Comparison of ENCODE assay signal across 31 cellular contexts in genomic region chr4:30454504-30454903, GRCh38.
"Had no signal": no experiment of that assay in that cellular context is flagged by ENCODE, and none has a peak within 500 bp of the region (broad histone marks: within the 10 kb centered on the region; RNA-seq: fewer than 3 reads in every experiment).

No MANE protein-coding gene starts in this region.

- H3K4me3 ChIP-seq: neural progenitor cell, ovary, psoas muscle, right lobe of liver, sigmoid colon, skin epidermis, smooth muscle cell, spleen, suprapubic skin, testis, tibial artery, transverse colon, upper lobe of right lung, vagina had no signal

- DNase-seq: natural killer cell; occipital lobe; ovary; posterior cingulate gyrus; psoas muscle; right cardiac atrium; right lobe of liver; sigmoid colon; spleen; stimulated activated CD4-positive, alpha-beta T cell treated with anti-CD3 and anti-CD28 coated beads, Interleukin-12 subunit alpha, Interleukin-12 subunit beta, amount 100 ng/mL, for 4 hours; stimulated activated CD4-positive, alpha-beta T cell treated with anti-CD3 and anti-CD28 coated beads, Interleukin-1b, Interleukin-23, amount 100 ng/mL, for 48 hours; stimulated activated CD4-positive, alpha-beta T cell treated with anti-CD3 and anti-CD28 coated beads, Interleukin-4, amount 100 ng/mL, for 1 hour; stimulated activated CD4-positive, alpha-beta T cell treated with anti-CD3 and anti-CD28 coated beads, Interleukin-4, amount 100 ng/mL, for 4 hours; stimulated activated CD8-positive, alpha-beta memory T cell treated with anti-CD3 and anti-CD28 coated beads, Interleukin-4, amount 100 ng/mL, for 48 hours; stimulated activated naive CD4-positive, alpha-beta T cell; stimulated activated naive CD8-positive, alpha-beta T cell treated with anti-CD3 and anti-CD28 coated beads, Interleukin-15, amount 100 ng/mL, for 72 hours; stimulated activated naive CD8-positive, alpha-beta T cell treated with anti-CD3 and anti-CD28 coated beads, Interleukin-15, Interleukin-2, amounts not matched to agents 100 U/mL and 50 U/mL, for 24 hours; substantia nigra; testis; tibial artery; transverse colon; upper lobe of right lung had no signal

- H3K27me3 Mint-ChIP-seq: progenitor cell of endocrine pancreas; stimulated activated memory B cell treated with anti-CD40 and anti-IgM and Interleukin-4, amounts not matched to agents 10 μg/mL and 1 μg/mL and 100 μg/mL, for 72 hours; stimulated activated naive CD8-positive, alpha-beta T cell treated with anti-CD3 and anti-CD28 coated beads, Interleukin-15, amount 100 ng/mL, for 72 hours; type B pancreatic cell had no signal

- H3K4me3 Mint-ChIP-seq: natural killer cell; nephron; neural progenitor cell; stimulated activated memory B cell treated with anti-CD40 and anti-IgM and Interleukin-4, amounts not matched to agents 10 μg/mL and 1 μg/mL and 100 μg/mL, for 72 hours; stimulated activated naive CD8-positive, alpha-beta T cell treated with anti-CD3 and anti-CD28 coated beads, Interleukin-15, amount 100 ng/mL, for 72 hours; type B pancreatic cell had no signal

- H3K27me3 ChIP-seq: neural progenitor cell, ovary, right lobe of liver, sigmoid colon, spleen, suprapubic skin, testis, tibial artery, transverse colon, upper lobe of right lung, vagina had no signal

- H3K36me3 ChIP-seq: neural progenitor cell, ovary, right lobe of liver, sigmoid colon, spleen, suprapubic skin, tibial artery, transverse colon, upper lobe of right lung, vagina had no signal

- ATAC-seq: natural killer cell; psoas muscle; right cardiac atrium; right lobe of liver; stimulated activated memory B cell treated with anti-CD40 and anti-IgM and Interleukin-4, amounts not matched to agents 10 μg/mL and 1 μg/mL and 100 μg/mL, for 72 hours; stimulated activated naive CD8-positive, alpha-beta T cell treated with anti-CD3 and anti-CD28 coated beads, Interleukin-15, amount 100 ng/mL, for 72 hours; stimulated activated naive CD8-positive, alpha-beta T cell treated with anti-CD3 and anti-CD28 coated beads, Interleukin-15, Interleukin-2, amounts not matched to agents 100 U/mL and 50 U/mL, for 24 hours; upper lobe of right lung had no signal

- H3K36me3 Mint-ChIP-seq: neural progenitor cell; stimulated activated memory B cell treated with anti-CD40 and anti-IgM and Interleukin-4, amounts not matched to agents 10 μg/mL and 1 μg/mL and 100 μg/mL, for 72 hours; type B pancreatic cell had no signal

- H3K27ac Mint-ChIP-seq: natural killer cell; nephron; neural progenitor cell; progenitor cell of endocrine pancreas; stimulated activated memory B cell treated with anti-CD40 and anti-IgM and Interleukin-4, amounts not matched to agents 10 μg/mL and 1 μg/mL and 100 μg/mL, for 72 hours; stimulated activated naive CD8-positive, alpha-beta T cell treated with anti-CD3 and anti-CD28 coated beads, Interleukin-15, amount 100 ng/mL, for 72 hours; type B pancreatic cell had no signal

- H3K4me1 Mint-ChIP-seq: natural killer cell; neural progenitor cell; stimulated activated memory B cell treated with anti-CD40 and anti-IgM and Interleukin-4, amounts not matched to agents 10 μg/mL and 1 μg/mL and 100 μg/mL, for 72 hours; stimulated activated naive CD8-positive, alpha-beta T cell treated with anti-CD3 and anti-CD28 coated beads, Interleukin-15, amount 100 ng/mL, for 72 hours had no signal
